12 cellular contexts compared by ENCODE assay signal in genomic region chr7:112982441-112983063, GRCh38.
A peak's percentile ranks its signal among the peaks of the same experiment; 100 is the strongest.
DNase-seq lines count a peak whose midpoint lies in the region; ATAC-seq lines count a peak whose summit lies in the region.
"Had no signal": no experiment of that assay in that cellular context is flagged by ENCODE, and none has a peak within 500 bp of the region (broad histone marks: within the 10 kb centered on the region; RNA-seq: fewer than 3 reads in every experiment).

No MANE protein-coding gene starts in this region.

- ATAC-seq in GM18909 (IDR thresholded peaks at IDR 0.05; ENCODE audit: poor library complexity, unreplicated experiment) = peak; percentile 81
- peak; percentile 74 for ATAC-seq in GM21717 (IDR thresholded peaks at IDR 0.05; ENCODE audit: unreplicated experiment)
- ATAC-seq in HG03108 (IDR thresholded peaks at IDR 0.05; ENCODE audit: unreplicated experiment) = peak; percentile 71
- ATAC-seq in memory B cell (ENCODE audit: low read depth) = peak; percentile 84
- ATAC-seq: stimulated activated naive CD8-positive, alpha-beta T cell treated with anti-CD3 and anti-CD28 coated beads, Interleukin-15, amount 100 ng/mL, for 72 hours had no signal

- H3K27me3 Mint-ChIP-seq in memory B cell = no peaks in the 10 kb centered on the region

- peaks cover 24% of the 10 kb centered on the region for H3K4me1 Mint-ChIP-seq in memory B cell
- H3K4me1 Mint-ChIP-seq: stimulated activated naive CD8-positive, alpha-beta T cell treated with anti-CD3 and anti-CD28 coated beads, Interleukin-15, amount 100 ng/mL, for 72 hours had no signal

- H3K27ac Mint-ChIP-seq in memory B cell = peak overlapping the region; percentile 79
- H3K27ac Mint-ChIP-seq: stimulated activated naive CD8-positive, alpha-beta T cell treated with anti-CD3 and anti-CD28 coated beads, Interleukin-15, amount 100 ng/mL, for 72 hours had no signal

- H3K4me3 Mint-ChIP-seq in memory B cell = peak overlapping the region; percentile 46
- H3K4me3 Mint-ChIP-seq: stimulated activated naive CD8-positive, alpha-beta T cell treated with anti-CD3 and anti-CD28 coated beads, Interleukin-15, amount 100 ng/mL, for 72 hours had no signal

- H3K9me3 Mint-ChIP-seq in memory B cell = peaks cover 3% of the 10 kb centered on the region
- H3K9me3 Mint-ChIP-seq: stimulated activated naive CD8-positive, alpha-beta T cell treated with anti-CD3 and anti-CD28 coated beads, Interleukin-15, amount 100 ng/mL, for 72 hours had no signal

- H3K36me3 Mint-ChIP-seq in memory B cell = no peaks in the 10 kb centered on the region

- DNase-seq in memory B cell (ENCODE audit: low spot score in 2 of 2) = no peak
- DNase-seq in KBM-7 = no peak
- DNase-seq in NCI-H146 (lab: John Stamatoyannopoulos, UW) = no peak
- DNase-seq in AG08396 (ENCODE audit: low spot score) = no peak
- DNase-seq in epidermal melanocyte (ENCODE audit: insufficient read length, low spot score) = no peak
- DNase-seq: activated gamma-delta T cell; KG1; SHP77 treated with DMSO at 0.1 percent for 48 hours; stimulated activated naive CD8-positive, alpha-beta T cell treated with anti-CD3 and anti-CD28 coated beads, Interleukin-15, amount 100 ng/mL, for 72 hours had no signal

- in situ Hi-C loops in KBM-7 (cut with MboI; ENCODE audit: low pct_unique_long_range_greater_than_20kb, low sequenced_read_pairs) = no loop called here
